In genomic region chr5:157593036-157593435, GRCh38 we compare ENCODE assay signal across 18 cellular contexts. TPM values are rescaled to one million over a fixed set of nuclear protein-coding genes. Genes with fewer than 3 reads are reported as not detected.
A peak's percentile ranks its signal among the peaks of the same experiment; 100 is the strongest.
DNase-seq lines count a peak whose midpoint lies in the region; ATAC-seq lines count a peak whose summit lies in the region.
"Had no signal": no experiment of that assay in that cellular context is flagged by ENCODE, and none has a peak within 500 bp of the region (broad histone marks: within the 10 kb centered on the region; RNA-seq: fewer than 3 reads in every experiment).

No MANE protein-coding gene starts in this region.

- intact Hi-C loops in activated T-helper 1 cell treated with anti-CD3 and anti-CD28 coated beads, Interleukin-12 subunit alpha, Interleukin-12 subunit beta, Interleukin-2, Interleukin-4 antibody, amounts not matched to agents 30 ng/mL and 10 ng/mL and 1 ng/mL, durations not matched to agents 14 hours and 24 hours and 36 hours (cut with micrococcal nuclease), result no loop called here

- H3K9me3 ChIP-seq in Karpas-422 (ENCODE audit: low read length), result no peaks in the 10 kb centered on the region
- H3K9me3 ChIP-seq: upper lobe of right lung had no signal

- H3K9ac ChIP-seq in Karpas-422 (ENCODE audit: low read length), result peak overlapping the region; percentile 56

- peaks cover 12% of the 10 kb centered on the region for H3K9me3 Mint-ChIP-seq in T-helper 2 cell treated with Interferon-gamma antibody and Interleukin-4, amounts not matched to agents 5 μg/mL and 100 μg/mL, for 36 hours
- H3K9me3 Mint-ChIP-seq in activated T-helper 1 cell treated with anti-CD3 and anti-CD28 coated beads, Interleukin-12 subunit alpha, Interleukin-12 subunit beta, Interleukin-2, Interleukin-4 antibody, amounts not matched to agents 30 ng/mL and 10 ng/mL and 1 ng/mL, durations not matched to agents 14 hours and 24 hours and 36 hours, result peaks cover 6% of the 10 kb centered on the region
- H3K9me3 Mint-ChIP-seq in naive B cell, result peaks cover 3 to 13% (median 9%) of the 10 kb centered on the region in 7 donors

- H3K27me3 Mint-ChIP-seq in T-helper 2 cell treated with Interferon-gamma antibody and Interleukin-4, amounts not matched to agents 5 μg/mL and 100 μg/mL, for 36 hours (ENCODE audit: low read depth), result no peaks in the 10 kb centered on the region
- H3K27me3 Mint-ChIP-seq in activated T-helper 1 cell treated with anti-CD3 and anti-CD28 coated beads, Interleukin-12 subunit alpha, Interleukin-12 subunit beta, Interleukin-2, Interleukin-4 antibody, amounts not matched to agents 30 ng/mL and 10 ng/mL and 1 ng/mL, durations not matched to agents 14 hours and 24 hours and 36 hours (ENCODE audit: insufficient read depth), result no peaks in the 10 kb centered on the region
- H3K27me3 Mint-ChIP-seq in naive B cell, result no peaks in the 10 kb centered on the region

- H3K4me1 Mint-ChIP-seq in T-helper 2 cell treated with Interferon-gamma antibody and Interleukin-4, amounts not matched to agents 5 μg/mL and 100 μg/mL, for 36 hours (ENCODE audit: low read depth), result peaks cover 65% of the 10 kb centered on the region
- H3K4me1 Mint-ChIP-seq in activated T-helper 1 cell treated with anti-CD3 and anti-CD28 coated beads, Interleukin-12 subunit alpha, Interleukin-12 subunit beta, Interleukin-2, Interleukin-4 antibody, amounts not matched to agents 30 ng/mL and 10 ng/mL and 1 ng/mL, durations not matched to agents 14 hours and 24 hours and 36 hours (ENCODE audit: low read depth), result peaks cover 71% of the 10 kb centered on the region
- H3K4me1 Mint-ChIP-seq in naive B cell, result peaks cover 53 to 81% (median 78%) of the 10 kb centered on the region in 3 donors

- no peaks in the 10 kb centered on the region for H4K20me1 ChIP-seq in Karpas-422 (ENCODE audit: insufficient read depth, low read depth, low read length)

- H3K4me3 Mint-ChIP-seq in T-helper 2 cell treated with Interferon-gamma antibody and Interleukin-4, amounts not matched to agents 5 μg/mL and 100 μg/mL, for 36 hours, result peak overlapping the region; percentile 35
- peak overlapping the region; percentile 48 for H3K4me3 Mint-ChIP-seq in activated T-helper 1 cell treated with anti-CD3 and anti-CD28 coated beads, Interleukin-12 subunit alpha, Interleukin-12 subunit beta, Interleukin-2, Interleukin-4 antibody, amounts not matched to agents 30 ng/mL and 10 ng/mL and 1 ng/mL, durations not matched to agents 14 hours and 24 hours and 36 hours
- peak overlapping the region; percentile 77 to 91 (median 84) for H3K4me3 Mint-ChIP-seq in naive B cell

- no peaks in the 10 kb centered on the region for H3K79me2 ChIP-seq in Karpas-422 (ENCODE audit: low read length)

- H3K4me1 ChIP-seq in Karpas-422 (ENCODE audit: low read length), result peaks cover 59% of the 10 kb centered on the region

- no peaks in the 10 kb centered on the region for H3K27me3 ChIP-seq in Karpas-422 (ENCODE audit: low read length)
- H3K27me3 ChIP-seq: upper lobe of right lung had no signal

- H3K27ac Mint-ChIP-seq in T-helper 2 cell treated with Interferon-gamma antibody and Interleukin-4, amounts not matched to agents 5 μg/mL and 100 μg/mL, for 36 hours, result peak overlapping the region; percentile 69
- H3K27ac Mint-ChIP-seq in activated T-helper 1 cell treated with anti-CD3 and anti-CD28 coated beads, Interleukin-12 subunit alpha, Interleukin-12 subunit beta, Interleukin-2, Interleukin-4 antibody, amounts not matched to agents 30 ng/mL and 10 ng/mL and 1 ng/mL, durations not matched to agents 14 hours and 24 hours and 36 hours, result peak overlapping the region; percentile 75
- peak overlapping the region; percentile 97 to 100 (median 98) for H3K27ac Mint-ChIP-seq in naive B cell

- peak overlapping the region; percentile 77 for H2AFZ ChIP-seq in Karpas-422 (ENCODE audit: low read length)

- peak overlapping the region; percentile 82 for H3K4me2 ChIP-seq in Karpas-422 (ENCODE audit: low read depth, low read length, poor library complexity, severe bottlenecking)

- ATAC-seq in naive B cell (ENCODE audit: low read depth in 2 of 2) (peak; percentile 7 to 11), HG03175 (IDR thresholded peaks at IDR 0.05; ENCODE audit: unreplicated experiment) (no peak)
- ATAC-seq: upper lobe of right lung had no signal

- peaks cover 11% of the 10 kb centered on the region for H3K36me3 Mint-ChIP-seq in T-helper 2 cell treated with Interferon-gamma antibody and Interleukin-4, amounts not matched to agents 5 μg/mL and 100 μg/mL, for 36 hours (ENCODE audit: low read depth)
- peaks cover 8% of the 10 kb centered on the region for H3K36me3 Mint-ChIP-seq in activated T-helper 1 cell treated with anti-CD3 and anti-CD28 coated beads, Interleukin-12 subunit alpha, Interleukin-12 subunit beta, Interleukin-2, Interleukin-4 antibody, amounts not matched to agents 30 ng/mL and 10 ng/mL and 1 ng/mL, durations not matched to agents 14 hours and 24 hours and 36 hours (ENCODE audit: low read depth)
- peaks cover 5 to 17% of the 10 kb centered on the region in 2 donors for H3K36me3 Mint-ChIP-seq in naive B cell

- no peaks in the 10 kb centered on the region for H3K36me3 ChIP-seq in Karpas-422 (ENCODE audit: insufficient read depth, low read length)
- H3K36me3 ChIP-seq: upper lobe of right lung had no signal

- peak overlapping the region; percentile 80 for H3K27ac ChIP-seq in Karpas-422 (ENCODE audit: low read length)
- H3K27ac ChIP-seq: upper lobe of right lung had no signal

- H3K4me3 ChIP-seq in Karpas-422 (ENCODE audit: low read length), result peak overlapping the region; percentile 62
- H3K4me3 ChIP-seq: upper lobe of right lung had no signal

- no peak for DNase-seq in T-helper 2 cell treated with Interferon-gamma antibody and Interleukin-4, amounts not matched to agents 5 μg/mL and 100 μg/mL, for 36 hours (ENCODE audit: low spot score)
- no peak for DNase-seq in T-helper 2 cell
- peak; percentile 73 for DNase-seq in Karpas-422
- DNase-seq in activated T-helper 1 cell treated with anti-CD3 and anti-CD28 coated beads, Interleukin-12 subunit alpha, Interleukin-12 subunit beta, Interleukin-2, Interleukin-4 antibody, amounts not matched to agents 30 ng/mL and 10 ng/mL and 1 ng/mL, durations not matched to agents 14 hours and 24 hours and 36 hours (ENCODE audit: low spot score), result no peak
- no peak for DNase-seq in naive B cell
- DNase-seq in NCI-H187 (lab: John Stamatoyannopoulos, UW), result no peak
- DNase-seq in NCI-H2171 treated with DMSO at 0.1 percent for 48 hours (lab: John Stamatoyannopoulos, UW), result no peak
- DNase-seq: activated gamma-delta T cell; cortex of kidney; NCI-H2081 treated with DMSO at 0.1 percent for 48 hours; occipital lobe; Right ventricle myocardium superior; stimulated activated naive CD4-positive, alpha-beta T cell; T1000; upper lobe of right lung had no signal

- no peaks in the 10 kb centered on the region for H3K9me2 ChIP-seq in Karpas-422 (replicated peaks; ENCODE audit: insufficient read depth, low read length)

RNA-seq across cellular contexts. Expression of gene ADAM19, which starts 17.5 kb away (rescaled TPM):
- total RNA-seq in Karpas-422 (2014; rRNA removed; shearing (Covaris generic); ENCODE audit: low replicate concordance), result 4.9 and 5.7 TPM in 2 replicates
- total RNA-seq in activated T-helper 1 cell treated with anti-CD3 and anti-CD28 coated beads, Interleukin-12 subunit alpha, Interleukin-12 subunit beta, Interleukin-2, Interleukin-4 antibody, amounts not matched to agents 30 ng/mL and 10 ng/mL and 1 ng/mL, durations not matched to agents 14 hours and 24 hours and 36 hours, result 341 and 348 TPM in 2 replicates
- polyA plus RNA-seq in naive B cell (ENCODE audit: low read depth in 6 of 6), result 10 to 100 TPM in 5 of 6 donors, 1 to 10 TPM in 1; 6.3 to 75.5 (median 43.4) TPM

RNA-seq across cellular contexts. Expression of gene SOX30, which starts 59.2 kb away (rescaled TPM):
- not detected in 2 replicates for total RNA-seq in Karpas-422 (2014; rRNA removed; shearing (Covaris generic); ENCODE audit: low replicate concordance)
- total RNA-seq in activated T-helper 1 cell treated with anti-CD3 and anti-CD28 coated beads, Interleukin-12 subunit alpha, Interleukin-12 subunit beta, Interleukin-2, Interleukin-4 antibody, amounts not matched to agents 30 ng/mL and 10 ng/mL and 1 ng/mL, durations not matched to agents 14 hours and 24 hours and 36 hours, result 0.12 and 0.29 TPM in 2 replicates
- 1 to 10 TPM in 2 of 6 donors, under 1 TPM in 4; 0.42 to 1.1 (median 0.83) TPM for polyA plus RNA-seq in naive B cell (ENCODE audit: low read depth in 6 of 6)
- total RNA-seq: A172, HT1080, occipital lobe had no signal

Comparison
In these comparisons a context has a peak if more than half of its experiments do, and no peak if none do; other contexts are left out.
1. RNA of gene ADAM19, which starts 17.5 kb away (total RNA-seq): 341 to 348 TPM in activated T-helper 1 cell treated with anti-CD3 and anti-CD28 coated beads, Interleukin-12 subunit alpha, Interleukin-12 subunit beta, Interleukin-2, Interleukin-4 antibody, amounts not matched to agents 30 ng/mL and 10 ng/mL and 1 ng/mL, durations not matched to agents 14 hours and 24 hours and 36 hours; 4.9 to 5.7 TPM in Karpas-422; every median in the first group is over 10 times any median in the second.
2. Peak in every context shown above with its lines, with median percentiles within 50 percentile points of each other: H3K27ac Mint-ChIP-seq and H3K4me3 Mint-ChIP-seq.